ENCODE assay signal across 36 cellular contexts in genomic region chr16:53931946-53932345, GRCh38.
"Had no signal": no experiment of that assay in that cellular context is flagged by ENCODE, and none has a peak within 500 bp of the region (broad histone marks: within the 10 kb centered on the region; RNA-seq: fewer than 3 reads in every experiment).

No MANE protein-coding gene starts in this region.

- H3K4me1 Mint-ChIP-seq: activated naive CD4-positive, alpha-beta T cell treated with anti-CD3 and anti-CD28 coated beads, Interleukin-2, amount 50 U/mL, for 24 hours; activated naive CD8-positive, alpha-beta T cell treated with anti-CD3 and anti-CD28 coated beads, Interleukin-2, amount 50 U/mL, for 24 hours; activated T-helper 17 cell treated with anti-CD3 and anti-CD28 coated beads, Interleukin-2, amount 50 U/mL, for 72 hours; central memory CD8-positive, alpha-beta T cell had no signal

- H3K9me3 Mint-ChIP-seq: activated naive CD4-positive, alpha-beta T cell treated with anti-CD3 and anti-CD28 coated beads for 36 hours; activated naive CD4-positive, alpha-beta T cell treated with anti-CD3 and anti-CD28 coated beads, Interleukin-2, amount 10 ng/mL, durations not matched to agents 7 days and 5 days; activated naive CD4-positive, alpha-beta T cell treated with anti-CD3 and anti-CD28 coated beads, Interleukin-2, amount 50 U/mL, for 24 hours; activated naive CD4-positive, alpha-beta T cell treated with anti-CD3 and anti-CD28 coated beads, Interleukin-2, amount 50 U/mL, for 72 hours; activated naive CD8-positive, alpha-beta T cell treated with anti-CD3 and anti-CD28 coated beads, Interleukin-2, amount 10 ng/mL, durations not matched to agents 7 days and 5 days; activated naive CD8-positive, alpha-beta T cell treated with anti-CD3 and anti-CD28 coated beads, Interleukin-2, amount 50 U/mL, for 24 hours; activated T-cell treated with anti-CD3 and anti-CD28 coated beads, Interleukin-2, amount 50 U/mL, for 24 hours; activated T-cell treated with anti-CD3 and anti-CD28 coated beads, Interleukin-2, amount 50 U/mL, for 4 hours; activated T-cell treated with anti-CD3 and anti-CD28 coated beads, Interleukin-2, amount 50 U/mL, for 72 hours; activated T-helper 1 cell treated with anti-CD3 and anti-CD28 coated beads, Interleukin-12 subunit alpha, Interleukin-12 subunit beta, Interleukin-2, Interleukin-4 antibody, amounts not matched to agents 30 ng/mL and 10 ng/mL and 1 ng/mL, durations not matched to agents 14 hours and 24 hours and 36 hours; activated T-helper 17 cell treated with anti-CD3 and anti-CD28 coated beads, Interleukin-2, amount 50 U/mL, for 72 hours; activated T-helper 2 cell treated with anti-CD3 and anti-CD28 coated beads, Interferon-gamma antibody, Interleukin-2, Interleukin-4, amounts not matched to agents 10 μg/mL and 5 μg/mL and 100 μg/mL, durations not matched to agents 14 hours and 24 hours and 36 hours; brain; central memory CD8-positive, alpha-beta T cell had no signal

- H3K4me3 ChIP-seq: adrenal gland, ascending aorta, body of pancreas, breast epithelium, cardiac muscle cell had no signal

- H3K4me1 ChIP-seq: adrenal gland, body of pancreas, breast epithelium had no signal

- H3K36me3 Mint-ChIP-seq: activated naive CD4-positive, alpha-beta T cell treated with anti-CD3 and anti-CD28 coated beads, Interleukin-2, amount 10 ng/mL, durations not matched to agents 7 days and 5 days had no signal

- H3K36me3 ChIP-seq: adrenal gland, brain microvascular endothelial cell, breast epithelium, cardiac muscle cell had no signal

- DNase-seq: activated effector memory CD4-positive, alpha-beta T cell treated with anti-CD3 and anti-CD28 coated beads, Interleukin-2, amount 50 U/mL, for 16 hours; activated effector memory CD4-positive, alpha-beta T cell treated with Interleukin-2 at 50 U/mL for 16 hours; activated gamma-delta T cell; activated gamma-delta T cell treated with Interleukin-2 at 50 U/mL for 16 hours; activated naive CD4-positive, alpha-beta T cell; activated naive CD4-positive, alpha-beta T cell treated with anti-CD3 and anti-CD28 coated beads for 36 hours; activated naive CD4-positive, alpha-beta T cell treated with anti-CD3 and anti-CD28 coated beads, Interleukin-2, amount 10 ng/mL, durations not matched to agents 7 days and 5 days; activated naive CD4-positive, alpha-beta T cell treated with anti-CD3 and anti-CD28 coated beads, Interleukin-2, amount 50 U/mL, for 16 hours; activated naive CD4-positive, alpha-beta T cell treated with Interleukin-2 at 50 U/mL for 16 hours; activated naive CD8-positive, alpha-beta T cell treated with anti-CD3 and anti-CD28 coated beads, Interleukin-2, amount 10 ng/mL, durations not matched to agents 7 days and 5 days; activated naive CD8-positive, alpha-beta T cell treated with anti-CD3 and anti-CD28 coated beads, Interleukin-2, amount 50 U/mL, for 24 hours; activated T-cell treated with anti-CD3 and anti-CD28 coated beads, Interleukin-2, amount 50 U/mL, for 24 hours; activated T-cell treated with anti-CD3 and anti-CD28 coated beads, Interleukin-2, amount 50 U/mL, for 4 hours; activated T-cell treated with anti-CD3 and anti-CD28 coated beads, Interleukin-2, amount 50 U/mL, for 48 hours; activated T-cell treated with anti-CD3 and anti-CD28 coated beads, Interleukin-2, amount 50 U/mL, for 72 hours; adrenal gland; amniotic stem cell; amygdala; anterior cingulate cortex; aorta; body of pancreas; brain microvascular endothelial cell; caudate nucleus; central memory CD4-positive, alpha-beta T cell; cerebellar nuclear complex had no signal

- H3K27me3 Mint-ChIP-seq: activated naive CD4-positive, alpha-beta T cell treated with anti-CD3 and anti-CD28 coated beads, Interleukin-2, amount 10 ng/mL, durations not matched to agents 7 days and 5 days; activated naive CD4-positive, alpha-beta T cell treated with anti-CD3 and anti-CD28 coated beads, Interleukin-2, amount 50 U/mL, for 24 hours; activated naive CD8-positive, alpha-beta T cell; activated naive CD8-positive, alpha-beta T cell treated with anti-CD3 and anti-CD28 coated beads, Interleukin-2, amount 10 ng/mL, durations not matched to agents 7 days and 5 days; activated naive CD8-positive, alpha-beta T cell treated with anti-CD3 and anti-CD28 coated beads, Interleukin-2, amount 50 U/mL, for 24 hours; activated T-cell treated with anti-CD3 and anti-CD28 coated beads, Interleukin-2, amount 50 U/mL, for 24 hours; activated T-helper 17 cell treated with anti-CD3 and anti-CD28 coated beads, Interleukin-2, amount 50 U/mL, for 72 hours; central memory CD8-positive, alpha-beta T cell had no signal

- H3K27ac Mint-ChIP-seq: activated naive CD4-positive, alpha-beta T cell treated with anti-CD3 and anti-CD28 coated beads for 36 hours; activated naive CD4-positive, alpha-beta T cell treated with anti-CD3 and anti-CD28 coated beads, Interleukin-2, amount 10 ng/mL, durations not matched to agents 7 days and 5 days; activated naive CD4-positive, alpha-beta T cell treated with anti-CD3 and anti-CD28 coated beads, Interleukin-2, amount 50 U/mL, for 24 hours; activated naive CD4-positive, alpha-beta T cell treated with anti-CD3 and anti-CD28 coated beads, Interleukin-2, amount 50 U/mL, for 72 hours; activated naive CD8-positive, alpha-beta T cell; activated naive CD8-positive, alpha-beta T cell treated with anti-CD3 and anti-CD28 coated beads, Interleukin-2, amount 10 ng/mL, durations not matched to agents 7 days and 5 days; activated naive CD8-positive, alpha-beta T cell treated with anti-CD3 and anti-CD28 coated beads, Interleukin-2, amount 50 U/mL, for 24 hours; activated T-cell treated with anti-CD3 and anti-CD28 coated beads, Interleukin-2, amount 50 U/mL, for 24 hours; activated T-cell treated with anti-CD3 and anti-CD28 coated beads, Interleukin-2, amount 50 U/mL, for 72 hours; activated T-helper 1 cell treated with anti-CD3 and anti-CD28 coated beads, Interleukin-12 subunit alpha, Interleukin-12 subunit beta, Interleukin-2, Interleukin-4 antibody, amounts not matched to agents 30 ng/mL and 10 ng/mL and 1 ng/mL, durations not matched to agents 14 hours and 24 hours and 36 hours; activated T-helper 17 cell treated with anti-CD3 and anti-CD28 coated beads, Interleukin-2, amount 50 U/mL, for 72 hours; activated T-helper 2 cell treated with anti-CD3 and anti-CD28 coated beads, Interferon-gamma antibody, Interleukin-2, Interleukin-4, amounts not matched to agents 10 μg/mL and 5 μg/mL and 100 μg/mL, durations not matched to agents 14 hours and 24 hours and 36 hours; brain had no signal

- H3K27me3 ChIP-seq: adrenal gland, ascending aorta, body of pancreas, brain microvascular endothelial cell, breast epithelium, cardiac muscle cell had no signal

- H3K4me3 Mint-ChIP-seq: activated naive CD4-positive, alpha-beta T cell treated with anti-CD3 and anti-CD28 coated beads for 36 hours; activated naive CD4-positive, alpha-beta T cell treated with anti-CD3 and anti-CD28 coated beads, Interleukin-2, amount 10 ng/mL, durations not matched to agents 7 days and 5 days; activated naive CD4-positive, alpha-beta T cell treated with anti-CD3 and anti-CD28 coated beads, Interleukin-2, amount 50 U/mL, for 24 hours; activated naive CD8-positive, alpha-beta T cell; activated naive CD8-positive, alpha-beta T cell treated with anti-CD3 and anti-CD28 coated beads, Interleukin-2, amount 10 ng/mL, durations not matched to agents 7 days and 5 days; activated naive CD8-positive, alpha-beta T cell treated with anti-CD3 and anti-CD28 coated beads, Interleukin-2, amount 50 U/mL, for 24 hours; activated T-cell treated with anti-CD3 and anti-CD28 coated beads, Interleukin-2, amount 50 U/mL, for 24 hours; activated T-cell treated with anti-CD3 and anti-CD28 coated beads, Interleukin-2, amount 50 U/mL, for 4 hours; activated T-cell treated with anti-CD3 and anti-CD28 coated beads, Interleukin-2, amount 50 U/mL, for 72 hours; activated T-helper 1 cell treated with anti-CD3 and anti-CD28 coated beads, Interleukin-12 subunit alpha, Interleukin-12 subunit beta, Interleukin-2, Interleukin-4 antibody, amounts not matched to agents 30 ng/mL and 10 ng/mL and 1 ng/mL, durations not matched to agents 14 hours and 24 hours and 36 hours; activated T-helper 17 cell treated with anti-CD3 and anti-CD28 coated beads, Interleukin-2, amount 50 U/mL, for 72 hours; brain; central memory CD8-positive, alpha-beta T cell had no signal

- H3K27ac ChIP-seq: adrenal gland, ascending aorta, body of pancreas, brain microvascular endothelial cell, breast epithelium, cardiac muscle cell had no signal

- H3K9me3 ChIP-seq: adrenal gland, ascending aorta, body of pancreas, breast epithelium had no signal

- ATAC-seq: activated naive CD4-positive, alpha-beta T cell treated with anti-CD3 and anti-CD28 coated beads, Interleukin-2, amount 50 U/mL, for 72 hours; activated naive CD8-positive, alpha-beta T cell treated with anti-CD3 and anti-CD28 coated beads, Interleukin-2, amount 50 U/mL, for 24 hours; activated T-cell treated with anti-CD3 and anti-CD28 coated beads, Interleukin-2, amount 50 U/mL, for 4 hours; activated T-cell treated with anti-CD3 and anti-CD28 coated beads, Interleukin-2, amount 50 U/mL, for 72 hours; activated T-helper 17 cell treated with anti-CD3 and anti-CD28 coated beads, Interleukin-2, amount 50 U/mL, for 72 hours; body of pancreas had no signal
